ENCODE assay signal across 8 cellular contexts in genomic region chr19:38142176-38143035, GRCh38.
A peak's percentile ranks its signal among the peaks of the same experiment; 100 is the strongest.
DNase-seq lines count a peak whose midpoint lies in the region; ATAC-seq and TF ChIP-seq lines count a peak whose summit lies in the region.

No MANE protein-coding gene starts in this region.

- intact Hi-C loops in MCF 10A (cut with micrococcal nuclease), result loop anchor here (1.0 to 5.0 kb wide), 2 partner anchors 90 to 193 kb away; partner anchors contain the start of gene CATSPERG

- H3K9ac ChIP-seq in MM.1S (ENCODE audit: low read length), result no peak overlapping the region

- H3K36me3 Mint-ChIP-seq in MCF 10A (ENCODE audit: insufficient read depth, unreplicated experiment), result peaks cover 16% of the 10 kb centered on the region

- H3K36me3 ChIP-seq in MM.1S (replicated peaks; ENCODE audit: insufficient read depth, low read length), result no peaks in the 10 kb centered on the region

- no peaks in the 10 kb centered on the region for H3K27me3 Mint-ChIP-seq in MCF 10A (ENCODE audit: insufficient read depth, unreplicated experiment)

- POLR2A ChIA-PET in MCF 10A (lab: Yijun Ruan, JAX), result no interaction called here

- no peaks in the 10 kb centered on the region for H3K4me1 ChIP-seq in MM.1S (ENCODE audit: low read length)

- H3K9me3 Mint-ChIP-seq in MCF 10A (ENCODE audit: unreplicated experiment), result no peaks in the 10 kb centered on the region

- no peaks in the 10 kb centered on the region for H3F3A ChIP-seq in MM.1S (ENCODE audit: insufficient read depth, low read length)

- no peak overlapping the region for H3K4me3 Mint-ChIP-seq in MCF 10A (ENCODE audit: unreplicated experiment)

- H3K4me3 ChIP-seq in MM.1S (ENCODE audit: low read length), result no peak overlapping the region

- no peaks in the 10 kb centered on the region for H3K9me3 ChIP-seq in MM.1S (replicated peaks; ENCODE audit: insufficient read depth, low read length)

- in situ Hi-C loops in G401 (cut with HindIII; ENCODE audit: low sequenced_read_pairs), result loop anchor here (10.0 kb wide), 1 partner anchor 72 kb away; no protein-coding TSS in a partner anchor

- H3K9me2 ChIP-seq in MM.1S (replicated peaks; ENCODE audit: insufficient read depth, low read length), result no peaks in the 10 kb centered on the region

- no peak for ATAC-seq in HG02759 (IDR thresholded peaks at IDR 0.05; ENCODE audit: unreplicated experiment)
- no peak for ATAC-seq in GM21786 (IDR thresholded peaks at IDR 0.05; ENCODE audit: unreplicated experiment)

- H3K27ac ChIP-seq in MM.1S (ENCODE audit: low read length), result no peak overlapping the region

- no peaks in the 10 kb centered on the region for H4K20me1 ChIP-seq in MM.1S (ENCODE audit: insufficient read depth, low read length)

- CTCF ChIA-PET in MCF 10A (lab: Yijun Ruan, JAX), result interaction anchor here (0.6 to 2.4 kb wide), 14 partner anchors 8 to 726 kb away, joined by 3 to 18 read pairs (median 4); no protein-coding TSS in a partner anchor

- peak; percentile 56 for DNase-seq in G401 (ENCODE audit: low spot score)
- no peak for DNase-seq in MM.1S
- peak; percentile 10 for DNase-seq in T follicular helper cell (ENCODE audit: low read depth)
- peak; percentile 76 for DNase-seq in MCF 10A (ENCODE audit: unreplicated experiment)
- DNase-seq in inferior parietal cortex (ENCODE audit: extremely low spot score), result peak; percentile 84
- peak; percentile 37 to 66 for DNase-seq in stimulated activated CD4-positive, alpha-beta T cell treated with anti-CD3 and anti-CD28 coated beads, Interleukin-2, amount 100 ng/mL, for 24 hours

- H3K4me2 ChIP-seq in MM.1S (ENCODE audit: low read depth, low read length), result no peak overlapping the region

- H2AFZ ChIP-seq in MM.1S (ENCODE audit: low read length), result no peak overlapping the region

- H3K27me3 ChIP-seq in MM.1S (replicated peaks; ENCODE audit: insufficient read depth, low read length), result no peaks in the 10 kb centered on the region

- no peaks in the 10 kb centered on the region for H3K79me2 ChIP-seq in MM.1S (ENCODE audit: low read length)

- H3K4me1 Mint-ChIP-seq in MCF 10A (ENCODE audit: insufficient read depth, unreplicated experiment), result peaks cover 17% of the 10 kb centered on the region

- BruUV-seq in MCF 10A (replicated peaks; lab: Mats Ljungman, UMichigan), result no TSS peak

- H3K27ac Mint-ChIP-seq in MCF 10A (ENCODE audit: low read depth, unreplicated experiment), result no peak overlapping the region

- peak; percentile 61 for TF ChIP-seq CTCF in MM.1S (IDR thresholded peaks at IDR 0.05; ENCODE audit: low read length)
- TF ChIP-seq CTCF in MCF 10A (IDR thresholded peaks at IDR 0.05; ENCODE audit: unreplicated experiment), result peak; percentile 83
